ENCODE assay signal across 1 cellular context in genomic region chr11:59765068-59765770, GRCh38.
TF ChIP-seq lines count a peak whose summit lies in the region.

No MANE protein-coding gene starts in this region.

TF ChIP-seq in GM23338, 12 proteins besides CTCF, POLR2A, EP300 and RAD21:
- TF ChIP-seq ZNF114 (CRISPR knock-in tag; IDR thresholded peaks at IDR 0.05) (no peak), EZH2 (IDR thresholded peaks at IDR 0.05; ENCODE audit: low read depth, unreplicated experiment) (no peak), ZNF462 (CRISPR knock-in tag; IDR thresholded peaks at IDR 0.05) (no peak), JUNB (IDR thresholded peaks at IDR 0.05; ENCODE audit: unreplicated experiment) (no peak), CREB1 (CRISPR knock-in tag; IDR thresholded peaks at IDR 0.05; ENCODE audit: low read depth) (no peak), ZNF331 (CRISPR knock-in tag; IDR thresholded peaks at IDR 0.05; ENCODE audit: low read depth) (no peak), EZH2phosphoT487 (IDR thresholded peaks at IDR 0.05; ENCODE audit: unreplicated experiment) (no peak), POLR2AphosphoS5 (IDR thresholded peaks at IDR 0.05; ENCODE audit: low read depth) (no peak)
